Comparison of ENCODE assay signal across 1 cellular context in genomic region chr10:6514844-6515780, GRCh38.
TF ChIP-seq lines count a peak whose summit lies in the region.

No MANE protein-coding gene starts in this region.

TF ChIP-seq in HepG2, 621 proteins besides CTCF, POLR2A, EP300 and RAD21 (continued from another document):
- TF ChIP-seq, protein P1, sequence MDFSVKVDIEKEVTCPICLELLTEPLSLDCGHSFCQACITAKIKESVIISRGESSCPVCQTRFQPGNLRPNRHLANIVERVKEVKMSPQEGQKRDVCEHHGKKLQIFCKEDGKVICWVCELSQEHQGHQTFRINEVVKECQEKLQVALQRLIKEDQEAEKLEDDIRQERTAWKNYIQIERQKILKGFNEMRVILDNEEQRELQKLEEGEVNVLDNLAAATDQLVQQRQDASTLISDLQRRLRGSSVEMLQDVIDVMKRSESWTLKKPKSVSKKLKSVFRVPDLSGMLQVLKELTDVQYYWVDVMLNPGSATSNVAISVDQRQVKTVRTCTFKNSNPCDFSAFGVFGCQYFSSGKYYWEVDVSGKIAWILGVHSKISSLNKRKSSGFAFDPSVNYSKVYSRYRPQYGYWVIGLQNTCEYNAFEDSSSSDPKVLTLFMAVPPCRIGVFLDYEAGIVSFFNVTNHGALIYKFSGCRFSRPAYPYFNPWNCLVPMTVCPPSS (IDR thresholded peaks at IDR 0.05) = no peak
- TF ChIP-seq ARNTL (CRISPR knock-in tag; IDR thresholded peaks at IDR 0.05) (no peak), ZNF33A (CRISPR knock-in tag; IDR thresholded peaks at IDR 0.05; ENCODE audit: borderline replicate concordance) (no peak)
